ENCODE assay signal across 14 cellular contexts in genomic region chr14:52944267-52944666, GRCh38.
"Had no signal": no experiment of that assay in that cellular context is flagged by ENCODE, and none has a peak within 500 bp of the region (broad histone marks: within the 10 kb centered on the region; RNA-seq: fewer than 3 reads in every experiment).

No MANE protein-coding gene starts in this region.

- H3K27ac ChIP-seq: breast epithelium, neutrophil, right atrium auricular region, stomach, thyroid gland, vagina had no signal

- H3K27me3 ChIP-seq: breast epithelium, right atrium auricular region, thyroid gland, vagina had no signal

- H3K36me3 ChIP-seq: breast epithelium, neutrophil, right atrium auricular region, thyroid gland, vagina had no signal

- H3K4me3 ChIP-seq: breast epithelium, right atrium auricular region, stomach, thyroid gland, vagina had no signal

- H3K9me3 ChIP-seq: breast epithelium, neutrophil, right atrium auricular region, stomach, thyroid gland, vagina had no signal

- DNase-seq: activated CD4-positive, alpha-beta T cell treated with anti-CD3 and anti-CD28 coated beads, Interleukin-2, amount 10 ng/mL, durations not matched to agents 7 days and 5 days; activated gamma-delta T cell treated with Interleukin-2 at 50 U/mL for 16 hours; aorta; islet precursor cell; natural killer cell; stimulated activated CD4-positive, alpha-beta T cell treated with anti-CD3 and anti-CD28 coated beads, Interleukin-12 subunit alpha, Interleukin-12 subunit beta, amount 100 ng/mL, for 4 hours; stimulated activated CD4-positive, alpha-beta T cell treated with anti-CD3 and anti-CD28 coated beads, Interleukin-2, amount 100 ng/mL, for 24 hours; stomach; thyroid gland had no signal

- ATAC-seq: left lobe of liver, natural killer cell had no signal
